Comparison of ENCODE assay signal across 24 cellular contexts in the genomic region with DNA sequence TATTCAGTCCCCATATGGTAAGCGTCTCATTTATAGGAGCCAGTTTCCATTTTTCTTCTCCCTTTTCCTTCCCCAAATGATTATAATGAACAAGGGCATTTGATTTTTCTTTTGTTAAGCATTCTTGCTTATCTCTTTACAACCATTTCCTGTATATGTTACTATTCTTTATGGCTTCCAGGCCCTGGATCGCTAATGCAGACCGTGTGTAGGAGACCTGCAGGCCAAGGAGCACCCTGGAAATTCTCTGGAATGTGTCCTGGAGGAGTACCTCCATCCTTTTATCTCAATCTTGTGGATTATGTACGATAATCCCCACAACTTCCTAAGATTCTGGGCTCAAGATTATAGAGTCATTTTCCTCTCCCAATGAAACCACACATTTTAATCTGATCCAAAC.
DNase-seq lines count a peak whose midpoint lies in the region; ATAC-seq and TF ChIP-seq lines count a peak whose summit lies in the region.
"Had no signal": no experiment of that assay in that cellular context is flagged by ENCODE, and none has a peak within 500 bp of the region (broad histone marks: within the 10 kb centered on the region; RNA-seq: fewer than 3 reads in every experiment).

No MANE protein-coding gene starts in this region.

- no peaks in the 10 kb centered on the region for H3K9me3 Mint-ChIP-seq in nephron

- peak overlapping the region; percentile 13; the same call in 1 of the 2 replicates for H3K27ac ChIP-seq in SJSA1
- H3K27ac ChIP-seq: BLaER1, GM23248, KMS-11, PC-9 had no signal

- in situ Hi-C loops in KBM-7 (cut with MboI; ENCODE audit: low pct_unique_long_range_greater_than_20kb, low sequenced_read_pairs), result no loop called here

- peak overlapping the region; percentile 14 to 85 (median 71) for H3K27ac Mint-ChIP-seq in nephron
- H3K27ac Mint-ChIP-seq: CD4-positive, CD25-positive, alpha-beta regulatory T cell had no signal

- TF ChIP-seq CTCF in nephron (IDR thresholded peaks at IDR 0.05; ENCODE audit: unreplicated experiment in 3 of 3), result no peak

- H3K36me3 ChIP-seq in SJSA1, result no peaks in the 10 kb centered on the region
- H3K36me3 ChIP-seq: BLaER1 had no signal

- no peaks in the 10 kb centered on the region for H3K9me3 ChIP-seq in SJSA1 (replicated peaks)
- H3K9me3 ChIP-seq: BLaER1 had no signal

- no peaks in the 10 kb centered on the region for H3K27me3 Mint-ChIP-seq in nephron (ENCODE audit: low read depth)

- H3K4me3 Mint-ChIP-seq in nephron, result no peak overlapping the region
- H3K4me3 Mint-ChIP-seq: CD4-positive, CD25-positive, alpha-beta regulatory T cell had no signal

- peaks cover 33% of the 10 kb centered on the region for H3K4me1 ChIP-seq in SJSA1 (replicated peaks)
- H3K4me1 ChIP-seq: BLaER1 had no signal

- H3K4me1 Mint-ChIP-seq in nephron, result peaks cover 19% of the 10 kb centered on the region
- H3K4me1 Mint-ChIP-seq: CD4-positive, CD25-positive, alpha-beta regulatory T cell had no signal

- no peaks in the 10 kb centered on the region for H3K36me3 Mint-ChIP-seq in nephron (ENCODE audit: low read depth)
- H3K36me3 Mint-ChIP-seq: CD4-positive, CD25-positive, alpha-beta regulatory T cell had no signal

- H3K4me3 ChIP-seq in SJSA1, result no peak overlapping the region
- H3K4me3 ChIP-seq: BLaER1, GM23248, PC-9 had no signal

- DNase-seq in KBM-7 (peak; percentile 2), SJSA1 (ENCODE audit: low read depth in 1 of 2, low spot score in 2 of 2) (no peak), dermis blood vessel endothelial cell (peak; percentile 43)
- DNase-seq in activated CD4-positive, alpha-beta T cell treated with anti-CD3 and anti-CD28 coated beads for 4 hours, result no peak
- DNase-seq: CD4-positive, CD25-positive, alpha-beta regulatory T cell; GM23248; H7; IMR-90; NCI-H1048; NCI-H1417; NCI-H187; NCI-H2081 treated with DMSO at 0.1 percent for 48 hours; NCI-H2171; NCI-H345; NCI-H510A treated with DMSO at 0.1 percent for 48 hours; NCI-H748 treated with DMSO at 0.1 percent for 48 hours; NK-92 treated with Interleukin-12 subunit alpha and Interleukin-12 subunit beta, amount 100 ng/mL, for 24 hours; PC-9; Right ventricle myocardium superior had no signal

- ATAC-seq in HG03342 (IDR thresholded peaks at IDR 0.05; ENCODE audit: unreplicated experiment) (no peak), GM21423 (IDR thresholded peaks at IDR 0.05; ENCODE audit: unreplicated experiment) (no peak)

- H3K27me3 ChIP-seq in SJSA1 (replicated peaks), result no peaks in the 10 kb centered on the region
- H3K27me3 ChIP-seq: BLaER1 had no signal

Comparison
In these comparisons a context has a peak if more than half of its experiments do, and no peak if none do; other contexts are left out.
1. DNase-seq: peak in KBM-7 (single experiment) and dermis blood vessel endothelial cell (single experiment); none in SJSA1 (0 of 2) and activated CD4-positive, alpha-beta T cell treated with anti-CD3 and anti-CD28 coated beads for 4 hours (0 of 2).